18 cellular contexts compared by ENCODE assay signal in genomic region chr9:89779816-89780215, GRCh38.
DNase-seq lines count a peak whose midpoint lies in the region; ATAC-seq and TF ChIP-seq lines count a peak whose summit lies in the region.
"Had no signal": no experiment of that assay in that cellular context is flagged by ENCODE, and none has a peak within 500 bp of the region (broad histone marks: within the 10 kb centered on the region; RNA-seq: fewer than 3 reads in every experiment).

No MANE protein-coding gene starts in this region.

- H3K4me1 Mint-ChIP-seq in HFFc6 (ENCODE audit: low read depth) = no peaks in the 10 kb centered on the region

- H3K4me3 ChIP-seq in mesenchymal stem cell (ENCODE audit: insufficient read depth in 1 of 2, low read depth in 1 of 2, low read length in 2 of 2) = no peak overlapping the region
- H3K4me3 ChIP-seq: BLaER1 had no signal

- DNase-seq in amniotic epithelial cell (ENCODE audit: low read depth) = peak; percentile 42
- no peak for DNase-seq in mesenchymal stem cell
- DNase-seq in posterior vena cava (ENCODE audit: low spot score) = peak; percentile 41
- DNase-seq in HFFc6 = no peak
- DNase-seq in left cardiac atrium = no peak
- DNase-seq: ACHN; CD4-positive, alpha-beta memory T cell; DMS153; DMS79; GDM1; GOT3; H7 had no signal

- H3K9me3 ChIP-seq in mesenchymal stem cell (ENCODE audit: control insufficient read depth, low read length) = no peaks in the 10 kb centered on the region
- H3K9me3 ChIP-seq: BLaER1 had no signal

- H2BK15ac ChIP-seq in mesenchymal stem cell (ENCODE audit: low read depth, poor library complexity, severe bottlenecking) = no peak overlapping the region

- H2BK5ac ChIP-seq in mesenchymal stem cell (ENCODE audit: low read depth, low read length, poor library complexity, severe bottlenecking) = no peak overlapping the region

- no peak overlapping the region for H4K91ac ChIP-seq in mesenchymal stem cell (ENCODE audit: low read length)

- no peak overlapping the region for H3K18ac ChIP-seq in mesenchymal stem cell (ENCODE audit: low read depth in 1 of 2, low read length in 2 of 2)

- no peak overlapping the region for H3K23ac ChIP-seq in mesenchymal stem cell (ENCODE audit: low read length in 2 of 2)

- WGBS in mesenchymal stem cell = 100% methylated on average over 1 of the region's 2 CpGs

- intact Hi-C loops in posterior vena cava (cut with DNase I) (loop anchor here in 1 of 2 donors (5.0 kb wide), 1 partner anchor 482 kb away; no protein-coding TSS in a partner anchor), left cardiac atrium (cut with DNase I) (no loop called here)

- peaks cover 6% of the 10 kb centered on the region for H3K4me1 ChIP-seq in mesenchymal stem cell (ENCODE audit: control insufficient read depth, insufficient read depth, low read depth, low read length)

- no peak overlapping the region for H2BK120ac ChIP-seq in mesenchymal stem cell (ENCODE audit: low read depth, low read length)

- H3K79me1 ChIP-seq in mesenchymal stem cell (replicated peaks; ENCODE audit: low read length, poor library complexity, severe bottlenecking) = no peaks in the 10 kb centered on the region

- peaks cover 28% of the 10 kb centered on the region for H3K9me3 Mint-ChIP-seq in HFFc6
- H3K9me3 Mint-ChIP-seq: CD4-positive, alpha-beta memory T cell; IgD-negative memory B cell had no signal

- H3K27me3 ChIP-seq in mesenchymal stem cell (ENCODE audit: control insufficient read depth in 1 of 2, insufficient read depth in 1 of 2, low read length in 2 of 2) = peaks cover 13 to 39% of the 10 kb centered on the region in 2 experiments
- H3K27me3 ChIP-seq: BLaER1 had no signal

- H3K9ac ChIP-seq in mesenchymal stem cell (ENCODE audit: low read length) = peak overlapping the region; percentile 29
- H3K9ac ChIP-seq: BLaER1 had no signal

- H3K36me3 ChIP-seq in mesenchymal stem cell (ENCODE audit: control insufficient read depth in 1 of 2, insufficient read depth in 2 of 2, low read depth in 1 of 2, low read length in 2 of 2) = no peaks in the 10 kb centered on the region
- H3K36me3 ChIP-seq: BLaER1 had no signal

- H4K8ac ChIP-seq in mesenchymal stem cell (ENCODE audit: low read length) = no peak overlapping the region

- H3K36me3 Mint-ChIP-seq in HFFc6 (ENCODE audit: low read depth) = no peaks in the 10 kb centered on the region
- H3K36me3 Mint-ChIP-seq: CD14-positive monocyte; CD4-positive, alpha-beta memory T cell had no signal

- H3K27me3 Mint-ChIP-seq in HFFc6 (ENCODE audit: insufficient read depth) = peaks cover 2% of the 10 kb centered on the region; the same call in 1 of the 2 replicates

- no peak overlapping the region for H3K14ac ChIP-seq in mesenchymal stem cell (ENCODE audit: low read length in 2 of 2)

- H3K4me2 ChIP-seq in mesenchymal stem cell (ENCODE audit: low read length, poor library complexity, severe bottlenecking) = no peak overlapping the region
- H3K4me2 ChIP-seq: BLaER1 had no signal

- no peak for TF ChIP-seq CTCF in HFFc6 (IDR thresholded peaks at IDR 0.05)

- H3K4me3 Mint-ChIP-seq in HFFc6 = no peak overlapping the region
- H3K4me3 Mint-ChIP-seq: CD14-positive monocyte; CD4-positive, alpha-beta memory T cell had no signal

- H2AFZ ChIP-seq in mesenchymal stem cell (ENCODE audit: low read depth, low read length) = no peak overlapping the region

- H3K4ac ChIP-seq in mesenchymal stem cell (ENCODE audit: low read depth in 1 of 2, low read length in 2 of 2) = no peak overlapping the region

- no peak overlapping the region for H3K27ac Mint-ChIP-seq in HFFc6
- H3K27ac Mint-ChIP-seq: CD14-positive monocyte; CD4-positive, alpha-beta memory T cell; IgD-negative memory B cell had no signal

- no peak overlapping the region for H2BK12ac ChIP-seq in mesenchymal stem cell (ENCODE audit: low read length in 2 of 2)

- no peak overlapping the region for H3K27ac ChIP-seq in mesenchymal stem cell (ENCODE audit: low read length, poor library complexity, severe bottlenecking)
- H3K27ac ChIP-seq: BLaER1 had no signal

- no peak overlapping the region for H2AK5ac ChIP-seq in mesenchymal stem cell (ENCODE audit: low read length, severe bottlenecking)

- ATAC-seq in left cardiac atrium = no peak
- no peak for ATAC-seq in GM18520 (IDR thresholded peaks at IDR 0.05; ENCODE audit: unreplicated experiment)
- ATAC-seq: HCT116, HepG2 had no signal

Comparison
In these comparisons a context has a peak if more than half of its experiments do, and no peak if none do; other contexts are left out.
1. DNase-seq: peak in amniotic epithelial cell (single experiment) and posterior vena cava (single experiment); none in mesenchymal stem cell (single experiment), HFFc6 (single experiment) and left cardiac atrium (single experiment).